In the genomic region with DNA sequence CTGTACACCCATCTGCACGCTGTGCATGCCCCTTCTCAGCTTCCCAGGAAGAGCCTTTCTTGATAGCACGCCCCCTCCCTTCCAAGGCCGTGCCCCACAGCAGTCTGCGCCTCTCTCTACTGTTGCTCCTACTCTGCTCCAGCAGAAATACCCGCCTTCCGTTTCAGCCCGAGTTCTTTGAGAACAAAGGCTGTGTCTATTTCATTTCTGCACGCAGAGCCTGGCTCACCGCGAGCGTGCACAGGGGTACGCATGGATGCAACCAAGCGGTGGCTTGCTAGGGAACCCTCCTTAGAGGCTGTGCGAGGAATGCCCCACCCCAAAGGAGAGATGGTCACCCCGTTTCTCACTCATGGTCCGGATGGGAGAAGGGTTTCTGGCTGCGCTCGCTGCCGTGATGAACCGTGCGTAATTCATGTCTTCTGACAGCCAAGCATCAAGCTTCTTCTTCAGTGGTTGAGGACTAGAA, we compare ENCODE assay signal across 8 cellular contexts.
DNase-seq lines count a peak whose midpoint lies in the region; ATAC-seq lines count a peak whose summit lies in the region.

No MANE protein-coding gene starts in this region.

- peak overlapping the region; percentile 69 to 70 for H3K4me3 Mint-ChIP-seq in stimulated activated naive CD8-positive, alpha-beta T cell treated with anti-CD3 and anti-CD28 coated beads, Interleukin-15, amount 100 ng/mL, for 72 hours

- H3K9me3 Mint-ChIP-seq in stimulated activated naive CD8-positive, alpha-beta T cell treated with anti-CD3 and anti-CD28 coated beads, Interleukin-15, amount 100 ng/mL, for 72 hours = no peaks in the 10 kb centered on the region

- DNase-seq in DMS153 (lab: John Stamatoyannopoulos, UW) = peak; percentile 3
- peak; percentile 66 to 82 for DNase-seq in NCI-H526 (lab: John Stamatoyannopoulos, UW)
- peak; percentile 13 for DNase-seq in cerebellar cortex (ENCODE audit: low spot score)
- DNase-seq in kidney tubule cell (ENCODE audit: low spot score) = peak; percentile 37
- DNase-seq in stimulated activated naive CD8-positive, alpha-beta T cell treated with anti-CD3 and anti-CD28 coated beads, Interleukin-15, amount 100 ng/mL, for 72 hours = no peak
- no peak for DNase-seq in stimulated activated CD4-positive, alpha-beta T cell treated with anti-CD3 and anti-CD28 coated beads, Interleukin-2, amount 100 ng/mL, for 48 hours
- no peak for DNase-seq in stimulated activated CD4-positive, alpha-beta T cell treated with anti-CD3 and anti-CD28 coated beads, Interleukin-12 subunit alpha, Interleukin-12 subunit beta, amount 100 ng/mL, for 4 hours

- ATAC-seq in HG02610 (IDR thresholded peaks at IDR 0.05; ENCODE audit: unreplicated experiment) = peak; percentile 7
- peak; percentile 38 for ATAC-seq in stimulated activated naive CD8-positive, alpha-beta T cell treated with anti-CD3 and anti-CD28 coated beads, Interleukin-15, amount 100 ng/mL, for 72 hours

- H3K27ac Mint-ChIP-seq in stimulated activated naive CD8-positive, alpha-beta T cell treated with anti-CD3 and anti-CD28 coated beads, Interleukin-15, amount 100 ng/mL, for 72 hours = no peak overlapping the region

- peaks cover 43% of the 10 kb centered on the region for H3K27me3 Mint-ChIP-seq in stimulated activated naive CD8-positive, alpha-beta T cell treated with anti-CD3 and anti-CD28 coated beads, Interleukin-15, amount 100 ng/mL, for 72 hours

- peaks cover 16% of the 10 kb centered on the region for H3K4me1 Mint-ChIP-seq in stimulated activated naive CD8-positive, alpha-beta T cell treated with anti-CD3 and anti-CD28 coated beads, Interleukin-15, amount 100 ng/mL, for 72 hours

Comparison
In these comparisons a context has a peak if more than half of its experiments do, and no peak if none do; other contexts are left out.
1. DNase-seq: peak in DMS153 (single experiment), NCI-H526 (2 of 2), cerebellar cortex (single experiment) and kidney tubule cell (single experiment); none in stimulated activated naive CD8-positive, alpha-beta T cell treated with anti-CD3 and anti-CD28 coated beads, Interleukin-15, amount 100 ng/mL, for 72 hours (0 of 2), stimulated activated CD4-positive, alpha-beta T cell treated with anti-CD3 and anti-CD28 coated beads, Interleukin-2, amount 100 ng/mL, for 48 hours (0 of 2) and stimulated activated CD4-positive, alpha-beta T cell treated with anti-CD3 and anti-CD28 coated beads, Interleukin-12 subunit alpha, Interleukin-12 subunit beta, amount 100 ng/mL, for 4 hours (single experiment).